20 cellular contexts compared by ENCODE assay signal in the genomic region with DNA sequence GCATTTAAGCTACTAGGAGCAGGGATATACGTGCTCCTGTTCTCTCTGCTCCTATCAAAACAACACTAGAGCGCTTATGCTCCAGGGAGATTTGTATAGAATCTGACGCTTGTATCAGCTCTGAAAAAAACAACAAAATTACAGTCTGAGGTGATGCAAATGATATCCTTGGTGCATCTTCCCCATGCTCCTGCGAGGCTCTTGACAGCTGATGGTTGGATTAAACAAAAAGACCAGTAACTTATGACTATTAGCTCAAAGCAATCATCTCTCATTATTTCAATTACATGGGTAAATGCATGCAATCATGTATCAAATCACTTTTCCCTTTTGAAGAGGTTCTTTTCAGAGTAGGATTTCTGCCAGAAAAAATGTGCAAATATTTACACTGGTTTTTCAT.
DNase-seq lines count a peak whose midpoint lies in the region; ATAC-seq and TF ChIP-seq lines count a peak whose summit lies in the region.
"Had no signal": no experiment of that assay in that cellular context is flagged by ENCODE, and none has a peak within 500 bp of the region (broad histone marks: within the 10 kb centered on the region; RNA-seq: fewer than 3 reads in every experiment).

No MANE protein-coding gene starts in this region.

- TF ChIP-seq POLR2A in uterus (IDR thresholded peaks at IDR 0.05) = no peak

- intact Hi-C loops in uterus (cut with DNase I; ENCODE audit: low total_unique reads) (no loop called here), Right ventricle myocardium inferior (cut with DNase I) (no loop called here)

- no peak overlapping the region for H3K27ac ChIP-seq in uterus
- H3K27ac ChIP-seq: parathyroid adenoma, SJSA1, skin epidermis had no signal

- no peaks in the 10 kb centered on the region for H3K9me3 ChIP-seq in uterus
- H3K9me3 ChIP-seq: SJSA1 had no signal

- peaks cover 0 to 5% of the 10 kb centered on the region in 2 donors for H3K27me3 ChIP-seq in uterus
- H3K27me3 ChIP-seq: SJSA1 had no signal

- H3K4me1 ChIP-seq in uterus = no peaks in the 10 kb centered on the region
- H3K4me1 ChIP-seq: parathyroid adenoma had no signal

- DNase-seq in NCI-H1092 treated with DMSO at 0.1 percent for 48 hours (lab: John Stamatoyannopoulos, UW) (peak; percentile 100), NCI-H2029 treated with DMSO at 0.1 percent for 48 hours (lab: John Stamatoyannopoulos, UW) (peak; percentile 77), NCI-H69 (lab: John Stamatoyannopoulos, UW) (peak; percentile 100), inferior parietal cortex (ENCODE audit: extremely low spot score) (peak; percentile 24), GOT3 (lab: John Stamatoyannopoulos, UW) (no peak), uterus (no peak), Right ventricle myocardium inferior (ENCODE audit: missing footprints) (no peak)
- DNase-seq: activated CD4-positive, alpha-beta memory T cell treated with anti-CD3 and anti-CD28 coated beads, Interleukin-2, amount 10 ng/mL, durations not matched to agents 7 days and 5 days; activated naive CD4-positive, alpha-beta T cell treated with anti-CD3 and anti-CD28 coated beads for 36 hours; activated T-cell treated with anti-CD3 and anti-CD28 coated beads, Interleukin-2, amount 50 U/mL, for 24 hours; anterior cingulate cortex; CD8-positive, alpha-beta memory T cell; HFFc6; KBM-7; stimulated activated CD4-positive, alpha-beta T cell treated with anti-CD3 and anti-CD28 coated beads, Interleukin-4, amount 100 ng/mL, for 24 hours; T-helper 2 cell had no signal

- ATAC-seq in GM21528 (IDR thresholded peaks at IDR 0.05; ENCODE audit: low FRiP score, unreplicated experiment) (no peak), Right ventricle myocardium inferior (no peak)

- H3K36me3 ChIP-seq in uterus = no peaks in the 10 kb centered on the region
- H3K36me3 ChIP-seq: SJSA1 had no signal

- H3K4me3 ChIP-seq in uterus = no peak overlapping the region
- H3K4me3 ChIP-seq: SJSA1, skin epidermis had no signal

- TF ChIP-seq CTCF in uterus (IDR thresholded peaks at IDR 0.05) = no peak

Comparison
In these comparisons a context has a peak if more than half of its experiments do, and no peak if none do; other contexts are left out.
1. DNase-seq: peak in NCI-H1092 treated with DMSO at 0.1 percent for 48 hours (single experiment), NCI-H2029 treated with DMSO at 0.1 percent for 48 hours (single experiment), NCI-H69 (single experiment) and inferior parietal cortex (single experiment); none in GOT3 (single experiment), uterus (0 of 2) and Right ventricle myocardium inferior (single experiment).